In genomic region chr1:44038876-44039657, GRCh38 we compare ENCODE assay signal across 1 cellular context.
A peak's percentile ranks its signal among the peaks of the same experiment; 100 is the strongest.
TF ChIP-seq lines count a peak whose summit lies in the region.

No MANE protein-coding gene starts in this region.

TF ChIP-seq in SK-N-SH, 30 proteins besides CTCF, POLR2A, EP300 and RAD21:
- TF ChIP-seq RFX5 (IDR thresholded peaks at IDR 0.05; ENCODE audit: low read length) (no peak), PBX3 (IDR thresholded peaks at IDR 0.05) (0 out of 2 replicates have a peak, but pooled peaks have one; percentile 9), TCF12 (IDR thresholded peaks at IDR 0.05) (0 out of 2 replicates have a peak, but pooled peaks have one; percentile 9), SIN3A (IDR thresholded peaks at IDR 0.05; ENCODE audit: borderline replicate concordance, low read depth, low read length) (no peak), REST (IDR thresholded peaks at IDR 0.05; ENCODE audit: low read depth, low read length) (no peak)
